ENCODE assay signal across 8 cellular contexts in genomic region chr3:24963762-24964625, GRCh38.
DNase-seq lines count a peak whose midpoint lies in the region; ATAC-seq and TF ChIP-seq lines count a peak whose summit lies in the region.

No MANE protein-coding gene starts in this region.

- intact Hi-C loops in ascending aorta (cut with DNase I) = loop anchor here (2.0 kb wide), 1 partner anchor 631 kb away; no protein-coding TSS in a partner anchor

- H3K36me3 ChIP-seq in ascending aorta = no peaks in the 10 kb centered on the region

- ATAC-seq in HG03060 (IDR thresholded peaks at IDR 0.05; ENCODE audit: low read depth, unreplicated experiment) (peak; percentile 45), GM19035 (IDR thresholded peaks at IDR 0.05; ENCODE audit: unreplicated experiment) (no peak)

- H3K4me3 ChIP-seq in ascending aorta = no peak overlapping the region

- TF ChIP-seq CTCF in ascending aorta (IDR thresholded peaks at IDR 0.05) = peak in 2 of 3 experiments; percentile 41 to 63

- H3K9me3 ChIP-seq in ascending aorta = no peaks in the 10 kb centered on the region

- no peaks in the 10 kb centered on the region for H3K27me3 ChIP-seq in ascending aorta

- no peak overlapping the region for H3K27ac ChIP-seq in ascending aorta

- H3K4me1 ChIP-seq in ascending aorta = peaks cover 0 to 3% of the 10 kb centered on the region in 2 donors

- DNase-seq in DMS53 treated with DMSO at 0.1 percent for 48 hours (lab: John Stamatoyannopoulos, UW; ENCODE audit: unreplicated experiment) = peak; percentile 1
- no peak for DNase-seq in ascending aorta (ENCODE audit: low spot score in 2 of 2)
- DNase-seq in medulla oblongata (ENCODE audit: extremely low spot score) = peak; percentile 36
- DNase-seq in cortex of kidney (lab: John Stamatoyannopoulos, UW) = no peak
- DNase-seq in mesenteric fat pad (ENCODE audit: low spot score) = no peak
- no peak for DNase-seq in NCI-H2196 (lab: John Stamatoyannopoulos, UW; ENCODE audit: unreplicated experiment)

Comparison
In these comparisons a context has a peak if more than half of its experiments do, and no peak if none do; other contexts are left out.
1. DNase-seq: peak in DMS53 treated with DMSO at 0.1 percent for 48 hours (single experiment) and medulla oblongata (single experiment); none in ascending aorta (0 of 2), cortex of kidney (single experiment), mesenteric fat pad (single experiment) and NCI-H2196 (single experiment).